ENCODE assay signal across 12 cellular contexts in the genomic region with DNA sequence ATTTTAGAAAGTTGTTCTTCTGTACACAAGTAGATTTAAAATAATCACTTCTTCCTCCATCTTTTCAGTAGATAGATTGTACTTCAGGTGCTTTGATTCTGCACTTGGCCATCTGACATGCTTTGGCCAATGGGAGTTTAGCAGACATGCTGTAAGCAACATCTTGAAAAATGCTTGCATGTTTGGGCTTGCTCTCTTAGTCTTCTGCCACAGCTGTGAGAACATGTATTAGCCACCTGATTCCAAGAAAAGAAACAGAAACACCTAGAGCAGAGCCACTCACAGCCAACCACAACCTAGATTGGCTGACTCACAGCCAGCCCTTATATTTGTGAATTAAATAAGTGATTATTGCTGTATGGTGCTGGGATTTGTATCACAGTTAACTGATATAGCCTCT.
DNase-seq lines count a peak whose midpoint lies in the region; ATAC-seq, FAIRE-seq and TF ChIP-seq lines count a peak whose summit lies in the region.
"Had no signal": no experiment of that assay in that cellular context is flagged by ENCODE, and none has a peak within 500 bp of the region (broad histone marks: within the 10 kb centered on the region; RNA-seq: fewer than 3 reads in every experiment).

No MANE protein-coding gene starts in this region.

- DNase-seq in GM13977 (ENCODE audit: low spot score) (peak; percentile 19), NCI-H2171 treated with DMSO at 0.1 percent for 48 hours (lab: John Stamatoyannopoulos, UW) (peak; percentile 68), HTR-8/SVneo (ENCODE audit: insufficient read length, low spot score) (no peak), SHP77 (lab: John Stamatoyannopoulos, UW) (no peak), ascending aorta (ENCODE audit: low spot score in 2 of 2) (no peak), Peyer's patch (no peak)
- DNase-seq: activated T-cell treated with anti-CD3 and anti-CD28 coated beads, Interleukin-2, amount 50 U/mL, for 48 hours; effector memory CD4-positive, alpha-beta T cell; NCI-H1105 treated with DMSO at 0.1 percent for 48 hours; Right ventricle myocardium superior had no signal

- H3K27me3 ChIP-seq in ascending aorta: no peaks in the 10 kb centered on the region
- H3K27me3 ChIP-seq in Peyer's patch: no peaks in the 10 kb centered on the region

- H3K9me3 ChIP-seq in ascending aorta: no peaks in the 10 kb centered on the region
- H3K9me3 ChIP-seq in Peyer's patch: no peaks in the 10 kb centered on the region

- no peak for FAIRE-seq in HTR-8/SVneo (lab: Jason Lieb, UNC)

- intact Hi-C loops in ascending aorta (cut with DNase I): no loop called here

- TF ChIP-seq CTCF in GM13977 (IDR thresholded peaks at IDR 0.05; ENCODE audit: extremely low read depth, insufficient read depth, missing control alignments) (no peak), ascending aorta (IDR thresholded peaks at IDR 0.05) (no peak), Peyer's patch (IDR thresholded peaks at IDR 0.05) (no peak)

- in situ Hi-C loops in GM13977 (cut with MboI; ENCODE audit: low pct_unique_long_range_greater_than_20kb, low sequenced_read_pairs, unreplicated experiment): no loop called here

- H3K4me1 ChIP-seq in ascending aorta (no peaks in the 10 kb centered on the region), Peyer's patch (no peaks in the 10 kb centered on the region)

- H3K36me3 ChIP-seq in ascending aorta (no peaks in the 10 kb centered on the region), Peyer's patch (no peaks in the 10 kb centered on the region)

- H3K27ac ChIP-seq in ascending aorta (no peak overlapping the region), Peyer's patch (no peak overlapping the region)

- peak; percentile 99 for ATAC-seq in GM19395 (IDR thresholded peaks at IDR 0.05; ENCODE audit: unreplicated experiment)
- peak; percentile 93 for ATAC-seq in HG02943 (IDR thresholded peaks at IDR 0.05; ENCODE audit: low read depth, unreplicated experiment)

- TF ChIP-seq POLR2A in Peyer's patch (IDR thresholded peaks at IDR 0.05): no peak

- no peak overlapping the region for H3K4me3 ChIP-seq in ascending aorta
- no peak overlapping the region for H3K4me3 ChIP-seq in Peyer's patch

Comparison
In these comparisons a context has a peak if more than half of its experiments do, and no peak if none do; other contexts are left out.
1. DNase-seq: peak in GM13977 (single experiment) and NCI-H2171 treated with DMSO at 0.1 percent for 48 hours (single experiment); none in HTR-8/SVneo (single experiment), SHP77 (0 of 2), ascending aorta (0 of 2) and Peyer's patch (0 of 3).